14 cellular contexts compared by ENCODE assay signal in genomic region chr12:16607895-16608294, GRCh38. TPM values are rescaled to one million over a fixed set of nuclear protein-coding genes. Genes with fewer than 3 reads are reported as not detected.
A peak's percentile ranks its signal among the peaks of the same experiment; 100 is the strongest.
DNase-seq lines count a peak whose midpoint lies in the region; ATAC-seq and TF ChIP-seq lines count a peak whose summit lies in the region.
"Had no signal": no experiment of that assay in that cellular context is flagged by ENCODE, and none has a peak within 500 bp of the region (broad histone marks: within the 10 kb centered on the region; RNA-seq: fewer than 3 reads in every experiment).

No MANE protein-coding gene starts in this region.

- DNase-seq in NCI-H748 (lab: John Stamatoyannopoulos, UW; ENCODE audit: unreplicated experiment), result peak; percentile 75
- no peak for DNase-seq in NCI-H748 treated with DMSO at 0.1 percent for 48 hours (lab: John Stamatoyannopoulos, UW)
- no peak for DNase-seq in WTC11 (ENCODE audit: low spot score)
- DNase-seq in myocyte (ENCODE audit: low read depth), result peak; percentile 69
- no peak for DNase-seq in type B pancreatic cell (ENCODE audit: extremely low spot score, unreplicated experiment)
- no peak for DNase-seq in GM10266 (ENCODE audit: extremely low spot score)
- no peak for DNase-seq in GM03348 (ENCODE audit: low spot score)
- DNase-seq: activated naive CD4-positive, alpha-beta T cell; CD8-positive, alpha-beta memory T cell; islet precursor cell; NCI-H2171; PC-9; stimulated activated naive CD4-positive, alpha-beta T cell treated with Interleukin-2 at 50 U/mL for 16 hours had no signal

- peak overlapping the region; percentile 21; the same call in 1 of the 2 replicates for H3K27ac Mint-ChIP-seq in WTC11
- H3K27ac Mint-ChIP-seq in type B pancreatic cell, result no peak overlapping the region
- H3K27ac Mint-ChIP-seq: CD8-positive, alpha-beta memory T cell had no signal

- H3K36me3 Mint-ChIP-seq in WTC11 (no peaks in the 10 kb centered on the region), type B pancreatic cell (no peaks in the 10 kb centered on the region)
- H3K36me3 Mint-ChIP-seq: CD8-positive, alpha-beta memory T cell had no signal

- POLR2A ChIA-PET in WTC11 (lab: Charles Lee), result interaction anchor here (0.7 kb wide), 1 partner anchor 111 kb away, joined by 3 read pairs; no protein-coding TSS in a partner anchor

- no peak for TF ChIP-seq CTCF in WTC11 (IDR thresholded peaks at IDR 0.05)
- no peak for TF ChIP-seq CTCF in type B pancreatic cell (conservative IDR thresholded peaks at IDR 0.05)
- TF ChIP-seq CTCF in GM10266 (IDR thresholded peaks at IDR 0.05; ENCODE audit: control insufficient read depth, insufficient read depth, low read depth, missing control alignments), result no peak

- CTCF ChIA-PET in WTC11 (lab: Charles Lee), result no interaction called here

- H3K4me3 Mint-ChIP-seq in WTC11 (peak overlapping the region; percentile 95), type B pancreatic cell (peak overlapping the region; percentile 34)
- H3K4me3 Mint-ChIP-seq: CD8-positive, alpha-beta memory T cell had no signal

- peaks cover 36% of the 10 kb centered on the region for H3K27me3 Mint-ChIP-seq in WTC11 (ENCODE audit: low read depth)
- peaks cover 89% of the 10 kb centered on the region for H3K27me3 Mint-ChIP-seq in type B pancreatic cell

- H3K9me3 Mint-ChIP-seq in WTC11 (no peaks in the 10 kb centered on the region), type B pancreatic cell (no peaks in the 10 kb centered on the region)

- ATAC-seq in WTC11 (no peak), GM21576 (IDR thresholded peaks at IDR 0.05; ENCODE audit: unreplicated experiment) (no peak)

- H3K4me1 Mint-ChIP-seq in WTC11, result peaks cover 80% of the 10 kb centered on the region
- H3K4me1 Mint-ChIP-seq in type B pancreatic cell (ENCODE audit: unreplicated experiment), result peaks cover 18% of the 10 kb centered on the region
- H3K4me1 Mint-ChIP-seq: CD8-positive, alpha-beta memory T cell had no signal

TF ChIP-seq in WTC11, 78 proteins besides CTCF, POLR2A, EP300 and RAD21:
- no peak for TF ChIP-seq SOX15 (CRISPR knock-in tag; IDR thresholded peaks at IDR 0.05)
- no peak for TF ChIP-seq CDX4 (CRISPR knock-in tag; IDR thresholded peaks at IDR 0.05; ENCODE audit: borderline replicate concordance)
- no peak for TF ChIP-seq USF2 (CRISPR knock-in tag; IDR thresholded peaks at IDR 0.05)
- TF ChIP-seq CBFB (CRISPR knock-in tag; IDR thresholded peaks at IDR 0.05; ENCODE audit: low read depth), result no peak
- TF ChIP-seq STAT6 (CRISPR knock-in tag; conservative IDR thresholded peaks at IDR 0.05; ENCODE audit: low read depth), result no peak

RNA-seq across cellular contexts. Expression of gene LMO3, which starts 1.9 kb away (rescaled TPM):
- 22.2 to 29.8 TPM (median 23.3 TPM) in 3 replicates for total RNA-seq in WTC11 (2021)
- total RNA-seq in myocyte, result 50.6 and 57.6 TPM in 2 replicates
- polyA plus RNA-seq in myocyte (2012), result 8.9 TPM
- total RNA-seq in type B pancreatic cell (ENCODE audit: low replicate concordance), result 4.1 and 4.4 TPM in 2 replicates
- total RNA-seq: CD8-positive, alpha-beta memory T cell; PC-9 had no signal
- polyA plus RNA-seq: CD8-positive, alpha-beta memory T cell had no signal

Comparison
In these comparisons a context has a peak if more than half of its experiments do, and no peak if none do; other contexts are left out.
1. DNase-seq: peak in NCI-H748 (single experiment) and myocyte (single experiment); none in NCI-H748 treated with DMSO at 0.1 percent for 48 hours (single experiment), WTC11 (single experiment), type B pancreatic cell (single experiment), GM10266 (single experiment) and GM03348 (single experiment).